Comparison of ENCODE assay signal across 31 cellular contexts in the genomic region with DNA sequence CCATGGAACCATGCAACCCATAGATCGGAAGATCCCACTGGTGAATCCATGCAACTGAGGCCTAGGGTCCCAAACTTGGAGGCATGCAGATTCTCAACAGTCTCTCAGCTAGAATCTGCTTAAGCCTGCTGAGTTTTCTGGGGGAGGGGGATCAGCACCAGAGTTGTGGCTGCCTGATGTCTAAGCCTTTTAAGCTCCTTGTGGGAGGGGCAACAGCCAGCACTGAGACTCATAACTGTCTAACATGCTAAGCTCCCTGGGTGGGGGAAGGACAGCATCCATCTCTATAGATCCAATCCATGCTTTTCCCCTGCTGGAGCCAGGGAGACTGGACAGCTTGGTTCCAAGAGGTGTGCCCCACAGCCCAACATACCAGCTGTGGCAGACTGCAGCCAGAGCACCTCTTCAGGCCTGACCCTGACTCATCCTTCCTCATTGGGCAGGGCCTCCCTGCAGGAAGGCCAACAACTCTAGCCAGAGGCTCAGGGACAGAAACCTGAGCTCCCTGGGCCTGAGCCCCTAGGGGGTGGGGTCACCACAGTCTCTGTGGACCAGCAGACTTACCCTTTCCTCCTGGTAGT.
A peak's percentile ranks its signal among the peaks of the same experiment; 100 is the strongest.
DNase-seq lines count a peak whose midpoint lies in the region; ATAC-seq, FAIRE-seq and TF ChIP-seq lines count a peak whose summit lies in the region.
"Had no signal": no experiment of that assay in that cellular context is flagged by ENCODE, and none has a peak within 500 bp of the region (broad histone marks: within the 10 kb centered on the region; RNA-seq: fewer than 3 reads in every experiment).

No MANE protein-coding gene starts in this region.

- no peak for ATAC-seq in HG02885 (IDR thresholded peaks at IDR 0.05; ENCODE audit: poor library complexity, unreplicated experiment)
- ATAC-seq: heart left ventricle; left cardiac atrium; SK-N-SH treated with all-trans-retinoic acid at 6 μM for 48 hours; stimulated activated effector memory CD8-positive, alpha-beta T cell treated with anti-CD3 and anti-CD28 coated beads, Interleukin-12 subunit alpha, Interleukin-12 subunit beta, amount 100 ng/mL, for 72 hours; upper lobe of right lung had no signal

- no peaks in the 10 kb centered on the region for H3K4me1 ChIP-seq in tibial nerve
- H3K4me1 ChIP-seq: BLaER1 treated with 17β-estradiol and CSF1 and Interleukin-3, amounts not matched to agents 10 nM and 100 nM; upper lobe of right lung had no signal

- no peak for FAIRE-seq in HTR-8/SVneo (lab: Jason Lieb, UNC)
- FAIRE-seq: endometrium, GM19239 had no signal

- no peak for TF ChIP-seq CTCF in WERI-Rb-1 (IDR thresholded peaks at IDR 0.05; ENCODE audit: low read depth, low read length)
- TF ChIP-seq CTCF in tibial nerve (IDR thresholded peaks at IDR 0.05), result no peak

- H3K27ac ChIP-seq in WERI-Rb-1 (peak overlapping the region; percentile 62), tibial nerve (no peak overlapping the region)
- H3K27ac ChIP-seq: BLaER1 treated with 17β-estradiol and CSF1 and Interleukin-3, amounts not matched to agents 10 nM and 100 nM; heart left ventricle; KMS-11; RWPE1; upper lobe of right lung; VCaP had no signal

- H3K36me3 ChIP-seq in WERI-Rb-1 (no peaks in the 10 kb centered on the region), tibial nerve (no peaks in the 10 kb centered on the region)
- H3K36me3 ChIP-seq: BLaER1 treated with 17β-estradiol and CSF1 and Interleukin-3, amounts not matched to agents 10 nM and 100 nM; heart left ventricle; upper lobe of right lung had no signal

- no peak overlapping the region for H3K4me3 ChIP-seq in WERI-Rb-1 (ENCODE audit: low read depth, low read length)
- no peak overlapping the region for H3K4me3 ChIP-seq in tibial nerve
- H3K4me3 ChIP-seq: BLaER1 treated with 17β-estradiol and CSF1 and Interleukin-3, amounts not matched to agents 10 nM and 100 nM; heart left ventricle; upper lobe of right lung had no signal

- TF ChIP-seq POLR2A in tibial nerve (IDR thresholded peaks at IDR 0.05), result no peak

- DNase-seq in Daoy (ENCODE audit: low read depth), result peak; percentile 19
- peak; percentile 57 for DNase-seq in HK-2 (ENCODE audit: unreplicated experiment)
- peak; percentile 95 for DNase-seq in WERI-Rb-1
- DNase-seq in kidney tubule cell (ENCODE audit: low spot score), result peak; percentile 73
- DNase-seq in dermis blood vessel endothelial cell, result no peak
- DNase-seq in HTR-8/SVneo (ENCODE audit: insufficient read length, low spot score), result no peak
- no peak for DNase-seq in tibial nerve (ENCODE audit: low spot score in 2 of 2)
- DNase-seq: ACHN; activated CD4-positive, alpha-beta T cell treated with anti-CD3 and anti-CD28 coated beads, Interleukin-2, amount 10 ng/mL, durations not matched to agents 24 days and 14 days; activated naive CD4-positive, alpha-beta T cell treated with anti-CD3 and anti-CD28 coated beads for 36 hours; activated T-cell treated with anti-CD3 and anti-CD28 coated beads, Interleukin-2, amount 50 U/mL, for 48 hours; amygdala; COR-L47; heart left ventricle; left cardiac atrium; NCI-H187; NCI-H2171 treated with DMSO at 0.1 percent for 48 hours; NCI-H526; nucleus accumbens; stimulated activated CD4-positive, alpha-beta T cell treated with anti-CD3 and anti-CD28 coated beads, Interleukin-2, amount 100 ng/mL, for 48 hours; substantia nigra; upper lobe of right lung had no signal

- H3K27me3 ChIP-seq in WERI-Rb-1 (ENCODE audit: insufficient read depth, low read depth, severe bottlenecking) (no peaks in the 10 kb centered on the region), tibial nerve (no peaks in the 10 kb centered on the region)
- H3K27me3 ChIP-seq: BLaER1 treated with 17β-estradiol and CSF1 and Interleukin-3, amounts not matched to agents 10 nM and 100 nM; heart left ventricle; upper lobe of right lung had no signal

- peaks cover 10% of the 10 kb centered on the region for H3K9me3 ChIP-seq in WERI-Rb-1 (ENCODE audit: severe bottlenecking)
- H3K9me3 ChIP-seq in tibial nerve, result peaks cover 0 to 5% (median 0%) of the 10 kb centered on the region in 4 donors
- H3K9me3 ChIP-seq: upper lobe of right lung had no signal

- no peak for TF ChIP-seq EP300 in tibial nerve (IDR thresholded peaks at IDR 0.05)

- 89 to 93% methylated on average over 1 of the region's 1 CpG for WGBS in tibial nerve, 2 donors

Comparison
In these comparisons a context has a peak if more than half of its experiments do, and no peak if none do; other contexts are left out.
1. DNase-seq: peak in Daoy (single experiment), HK-2 (single experiment), WERI-Rb-1 (single experiment) and kidney tubule cell (single experiment); none in dermis blood vessel endothelial cell (single experiment), HTR-8/SVneo (single experiment) and tibial nerve (0 of 2).